In the genomic region with DNA sequence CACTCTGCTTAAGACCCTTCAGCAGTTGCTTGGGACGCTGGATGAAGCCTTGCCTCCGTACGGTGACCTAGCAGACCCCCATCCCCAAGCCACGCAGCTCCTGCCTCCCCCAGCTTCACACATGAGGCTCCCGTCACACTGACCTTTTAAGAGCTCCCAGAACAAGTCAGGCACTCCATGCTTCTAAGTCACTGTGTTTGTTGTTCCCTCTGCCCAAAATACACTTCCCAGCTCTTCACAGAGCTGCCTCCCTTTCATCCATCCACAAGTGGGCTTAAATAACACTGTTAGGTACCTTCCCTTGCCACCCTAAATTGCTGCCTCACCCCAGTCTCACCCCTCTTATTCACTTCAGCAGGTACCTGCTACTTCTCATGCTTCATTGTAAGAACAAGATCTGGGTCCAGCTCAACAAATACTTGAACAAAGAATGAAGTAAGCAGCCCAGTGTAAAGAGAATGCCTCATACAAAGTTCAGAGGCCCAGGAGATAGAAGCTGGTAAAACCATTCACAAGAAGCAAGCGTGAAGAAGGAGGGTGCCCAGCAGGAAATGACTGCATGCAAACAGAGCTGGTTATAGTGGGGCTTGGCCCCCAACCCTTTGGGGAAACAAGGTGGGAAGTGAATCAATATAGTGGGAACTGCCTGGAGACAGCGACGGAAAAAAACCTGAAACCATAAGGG, we compare ENCODE assay signal across 9 cellular contexts. TPM values are rescaled to one million over a fixed set of nuclear protein-coding genes. Genes with fewer than 3 reads are reported as not detected.
DNase-seq lines count a peak whose midpoint lies in the region; ATAC-seq and TF ChIP-seq lines count a peak whose summit lies in the region.
"Had no signal": no experiment of that assay in that cellular context is flagged by ENCODE, and none has a peak within 500 bp of the region (broad histone marks: within the 10 kb centered on the region; RNA-seq: fewer than 3 reads in every experiment).

No MANE protein-coding gene starts in this region.

- DNase-seq in cardiac muscle cell (ENCODE audit: low read depth in 1 of 2, low spot score in 1 of 2) = peak in 1 of 2 donors; percentile 49
- no peak for DNase-seq in left cardiac atrium
- no peak for DNase-seq in WTC11 (ENCODE audit: low spot score)
- no peak for DNase-seq in left lung
- peak; percentile 78 to 82 for DNase-seq in thyroid gland
- DNase-seq in COR-L47 (lab: John Stamatoyannopoulos, UW) = no peak
- no peak for DNase-seq in effector memory CD4-positive, alpha-beta T cell
- no peak for DNase-seq in amniotic stem cell (lab: John Stamatoyannopoulos, UW)
- DNase-seq: Karpas-422 had no signal

- TF ChIP-seq CTCF in cardiac muscle cell (IDR thresholded peaks at IDR 0.05; ENCODE audit: low read depth, low read length) (no peak), WTC11 (IDR thresholded peaks at IDR 0.05) (no peak), left lung (IDR thresholded peaks at IDR 0.05) (no peak), thyroid gland (IDR thresholded peaks at IDR 0.05) (no peak)

- H3K4me3 ChIP-seq in cardiac muscle cell (no peak overlapping the region), left lung (no peak overlapping the region), thyroid gland (replicated peaks in 1 of 3) (no peak overlapping the region)
- no peak overlapping the region for H3K4me3 ChIP-seq in effector memory CD4-positive, alpha-beta T cell (ENCODE audit: insufficient read depth, low read depth, low read length, poor library complexity, severe bottlenecking)

- H3K27me3 ChIP-seq in cardiac muscle cell (no peaks in the 10 kb centered on the region), left lung (no peaks in the 10 kb centered on the region), thyroid gland (no peaks in the 10 kb centered on the region)
- no peaks in the 10 kb centered on the region for H3K27me3 ChIP-seq in effector memory CD4-positive, alpha-beta T cell (replicated peaks; ENCODE audit: control insufficient read depth, insufficient read depth, low read length, poor library complexity, severe bottlenecking)

- intact Hi-C loops in left cardiac atrium (cut with DNase I) = no loop called here
- intact Hi-C loops in left lung (cut with DNase I) = no loop called here
- intact Hi-C loops in thyroid gland (cut with DNase I) = no loop called here

- no peaks in the 10 kb centered on the region for H3K9me3 ChIP-seq in cardiac muscle cell (ENCODE audit: low read depth)
- no peaks in the 10 kb centered on the region for H3K9me3 ChIP-seq in left lung
- H3K9me3 ChIP-seq in thyroid gland = no peaks in the 10 kb centered on the region
- H3K9me3 ChIP-seq in effector memory CD4-positive, alpha-beta T cell (ENCODE audit: control insufficient read depth, low read length) = no peaks in the 10 kb centered on the region

- POLR2A ChIA-PET in WTC11 (lab: Charles Lee) = no interaction called here

- ATAC-seq in left cardiac atrium (no peak), WTC11 (no peak), left lung (peak; percentile 77)

- H3K36me3 ChIP-seq in cardiac muscle cell = no peaks in the 10 kb centered on the region
- peaks cover 0 to 4% of the 10 kb centered on the region in 2 donors for H3K36me3 ChIP-seq in left lung
- no peaks in the 10 kb centered on the region for H3K36me3 ChIP-seq in thyroid gland
- no peaks in the 10 kb centered on the region for H3K36me3 ChIP-seq in effector memory CD4-positive, alpha-beta T cell (ENCODE audit: control insufficient read depth, insufficient read depth, low read length)

- H3K27ac ChIP-seq in cardiac muscle cell (peak overlapping the region; percentile 93), left lung (peak overlapping the region; percentile 79 to 94), thyroid gland (peak overlapping the region; percentile 64 to 98 (median 85))
- no peak overlapping the region for H3K27ac ChIP-seq in effector memory CD4-positive, alpha-beta T cell (ENCODE audit: insufficient read depth, low read length, poor library complexity, severe bottlenecking)

- 33 to 44% methylated on average over 8 of the region's 8 CpGs for WGBS in thyroid gland, 2 donors

- peaks cover 29% of the 10 kb centered on the region for H3K4me1 Mint-ChIP-seq in WTC11

- H3K36me3 Mint-ChIP-seq in WTC11 = peaks cover 7% of the 10 kb centered on the region; the same call in 1 of the 2 replicates

- peak overlapping the region; percentile 67 for H3K27ac Mint-ChIP-seq in WTC11

- H3K4me1 ChIP-seq in cardiac muscle cell (ENCODE audit: low read depth) (peaks cover 51% of the 10 kb centered on the region), left lung (peaks cover 22 to 85% of the 10 kb centered on the region in 2 donors), thyroid gland (peaks cover 50 to 71% of the 10 kb centered on the region in 2 donors)
- H3K4me1 ChIP-seq in effector memory CD4-positive, alpha-beta T cell (ENCODE audit: control insufficient read depth, insufficient read depth, low read length, poor library complexity, severe bottlenecking) = peaks cover 28% of the 10 kb centered on the region

- H3K4me3 Mint-ChIP-seq in WTC11 = no peak overlapping the region

- H3K9me3 Mint-ChIP-seq in WTC11 = no peaks in the 10 kb centered on the region

- CTCF ChIA-PET in WTC11 (lab: Charles Lee) = no interaction called here

- TF ChIP-seq POLR2A in thyroid gland (IDR thresholded peaks at IDR 0.05) = peak in 1 of 2 donors; percentile 74

- no peaks in the 10 kb centered on the region for H3K27me3 Mint-ChIP-seq in WTC11 (ENCODE audit: low read depth)

TF ChIP-seq in WTC11, 78 proteins besides CTCF, POLR2A, EP300 and RAD21:
- TF ChIP-seq, protein P1, sequence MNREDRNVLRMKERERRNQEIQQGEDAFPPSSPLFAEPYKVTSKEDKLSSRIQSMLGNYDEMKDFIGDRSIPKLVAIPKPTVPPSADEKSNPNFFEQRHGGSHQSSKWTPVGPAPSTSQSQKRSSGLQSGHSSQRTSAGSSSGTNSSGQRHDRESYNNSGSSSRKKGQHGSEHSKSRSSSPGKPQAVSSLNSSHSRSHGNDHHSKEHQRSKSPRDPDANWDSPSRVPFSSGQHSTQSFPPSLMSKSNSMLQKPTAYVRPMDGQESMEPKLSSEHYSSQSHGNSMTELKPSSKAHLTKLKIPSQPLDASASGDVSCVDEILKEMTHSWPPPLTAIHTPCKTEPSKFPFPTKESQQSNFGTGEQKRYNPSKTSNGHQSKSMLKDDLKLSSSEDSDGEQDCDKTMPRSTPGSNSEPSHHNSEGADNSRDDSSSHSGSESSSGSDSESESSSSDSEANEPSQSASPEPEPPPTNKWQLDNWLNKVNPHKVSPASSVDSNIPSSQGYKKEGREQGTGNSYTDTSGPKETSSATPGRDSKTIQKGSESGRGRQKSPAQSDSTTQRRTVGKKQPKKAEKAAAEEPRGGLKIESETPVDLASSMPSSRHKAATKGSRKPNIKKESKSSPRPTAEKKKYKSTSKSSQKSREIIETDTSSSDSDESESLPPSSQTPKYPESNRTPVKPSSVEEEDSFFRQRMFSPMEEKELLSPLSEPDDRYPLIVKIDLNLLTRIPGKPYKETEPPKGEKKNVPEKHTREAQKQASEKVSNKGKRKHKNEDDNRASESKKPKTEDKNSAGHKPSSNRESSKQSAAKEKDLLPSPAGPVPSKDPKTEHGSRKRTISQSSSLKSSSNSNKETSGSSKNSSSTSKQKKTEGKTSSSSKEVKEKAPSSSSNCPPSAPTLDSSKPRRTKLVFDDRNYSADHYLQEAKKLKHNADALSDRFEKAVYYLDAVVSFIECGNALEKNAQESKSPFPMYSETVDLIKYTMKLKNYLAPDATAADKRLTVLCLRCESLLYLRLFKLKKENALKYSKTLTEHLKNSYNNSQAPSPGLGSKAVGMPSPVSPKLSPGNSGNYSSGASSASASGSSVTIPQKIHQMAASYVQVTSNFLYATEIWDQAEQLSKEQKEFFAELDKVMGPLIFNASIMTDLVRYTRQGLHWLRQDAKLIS (CRISPR knock-in tag; IDR thresholded peaks at IDR 0.05; ENCODE audit: borderline replicate concordance) = no peak
- TF ChIP-seq ZBTB21 (CRISPR knock-in tag; IDR thresholded peaks at IDR 0.05; ENCODE audit: borderline replicate concordance) = no peak
- no peak for TF ChIP-seq NFYB (CRISPR knock-in tag; conservative IDR thresholded peaks at IDR 0.05; ENCODE audit: low read depth)
- TF ChIP-seq STAT6 (CRISPR knock-in tag; conservative IDR thresholded peaks at IDR 0.05; ENCODE audit: low read depth) = no peak
- no peak for TF ChIP-seq ZNF232 (CRISPR knock-in tag; IDR thresholded peaks at IDR 0.05)
- no peak for TF ChIP-seq CREB1 (CRISPR knock-in tag; IDR thresholded peaks at IDR 0.05)

RNA-seq across cellular contexts. Expression of gene ZC3H7A, which starts 5.8 kb away (rescaled TPM):
- total RNA-seq in cardiac muscle cell (36.5 and 55.5 TPM in 2 replicates), left cardiac atrium (10 to 100 TPM; 24.0 to 28.2 TPM), WTC11 (2021) (39.9 to 45.9 TPM (median 43.0 TPM) in 3 replicates), left lung (10 to 100 TPM; 48.3 to 48.9 TPM), thyroid gland (100 to 1,000 TPM in 1 of 4 donors, 10 to 100 TPM in 3; 48.9 to 105 (median 62.7) TPM)
- 44.7 and 73.5 TPM in 2 replicates for polyA plus RNA-seq in cardiac muscle cell

RNA-seq across cellular contexts. Expression of gene TXNDC11, which starts 48.6 kb away (rescaled TPM):
- 43.0 and 46.6 TPM in 2 replicates for total RNA-seq in cardiac muscle cell
- 26.6 and 29.4 TPM in 2 replicates for polyA plus RNA-seq in cardiac muscle cell
- total RNA-seq in left cardiac atrium = 10 to 100 TPM; 21.8 to 30.4 TPM
- total RNA-seq in WTC11 (2021) = 11.1 to 11.5 TPM (median 11.4 TPM) in 3 replicates
- 10 to 100 TPM; 71.2 to 76.8 TPM for total RNA-seq in left lung
- 100 to 1,000 TPM in 3 of 4 donors, 10 to 100 TPM in 1; 77.3 to 135 (median 115) TPM for total RNA-seq in thyroid gland

Comparison
In these comparisons a context has a peak if more than half of its experiments do, and no peak if none do; other contexts are left out.
1. DNase-seq: peak in thyroid gland (2 of 2); none in left cardiac atrium (single experiment), WTC11 (single experiment), left lung (0 of 2), COR-L47 (single experiment), effector memory CD4-positive, alpha-beta T cell (0 of 3) and amniotic stem cell (single experiment).